In genomic region chr9:98455256-98455956, GRCh38 we compare ENCODE assay signal across 19 cellular contexts.
DNase-seq lines count a peak whose midpoint lies in the region; ATAC-seq and TF ChIP-seq lines count a peak whose summit lies in the region.
"Had no signal": no experiment of that assay in that cellular context is flagged by ENCODE, and none has a peak within 500 bp of the region (broad histone marks: within the 10 kb centered on the region; RNA-seq: fewer than 3 reads in every experiment).

No MANE protein-coding gene starts in this region.

- DNase-seq in ELR (ENCODE audit: low read depth) (peak; percentile 16), IMR-90 (no peak), coronary artery (ENCODE audit: low spot score) (peak; percentile 61), osteoblast (ENCODE audit: insufficient read length, low spot score, missing footprints) (no peak), NCI-H2107 treated with DMSO at 0.1 percent for 48 hours (lab: John Stamatoyannopoulos, UW; ENCODE audit: unreplicated experiment) (no peak), hepatic stellate cell (ENCODE audit: low spot score) (no peak), HCEC 1CT (no peak), NCI-H128 (lab: John Stamatoyannopoulos, UW; ENCODE audit: unreplicated experiment) (no peak)
- DNase-seq: CD8-positive, alpha-beta memory T cell; DMS79 treated with DMSO at 0.1 percent for 48 hours; NCI-H1105 treated with DMSO at 0.1 percent for 48 hours; NCI-H1930; NCI-H2171; NCI-H446 treated with DMSO at 0.1 percent for 48 hours; NCI-H774 had no signal

- H3K4ac ChIP-seq in IMR-90 (ENCODE audit: low read depth, low read length) = no peak overlapping the region

- WGBS in IMR-90 (ENCODE audit: extremely low coverage in 2 of 2, insufficient read length in 1 of 2), 2 experiments = 43% methylated on average over 1 of the region's 8 CpGs; no CpG with 5 or more reads in 1 of the 2 experiments

- H2AK5ac ChIP-seq in IMR-90 (ENCODE audit: low read depth, low read length) = no peak overlapping the region

- no peak overlapping the region; the same call in 2 of the 3 replicates for H2BK15ac ChIP-seq in IMR-90 (ENCODE audit: low read depth, low read length)

- no peak overlapping the region for H2AK9ac ChIP-seq in IMR-90 (replicated peaks; ENCODE audit: low read depth, low read length, poor library complexity)

- no peak overlapping the region for H2BK120ac ChIP-seq in IMR-90 (ENCODE audit: low read depth, low read length)

- H4K8ac ChIP-seq in IMR-90 (ENCODE audit: low read depth in 2 of 2, low read length in 2 of 2) = no peak overlapping the region

- H3K23ac ChIP-seq in IMR-90 (ENCODE audit: low read depth, low read length) = no peak overlapping the region

- H3K4me2 ChIP-seq in IMR-90 (ENCODE audit: low read depth, low read length) = no peak overlapping the region
- peak overlapping the region; percentile 76 for H3K4me2 ChIP-seq in osteoblast (ENCODE audit: insufficient read depth, low read length)
- H3K4me2 ChIP-seq: A549, GM23338 had no signal

- no TSS peak for BruUV-seq in IMR-90 (replicated peaks; lab: Mats Ljungman, UMichigan)

- H3K36me3 ChIP-seq in IMR-90 (ENCODE audit: control insufficient read depth, insufficient read depth, low read length) (peaks cover 3% of the 10 kb centered on the region; the same call in 1 of the 2 replicates), osteoblast (ENCODE audit: insufficient read depth, low read length) (no peaks in the 10 kb centered on the region)
- H3K36me3 ChIP-seq: BLaER1 treated with 17β-estradiol and CSF1 and Interleukin-3, amounts not matched to agents 10 nM and 100 nM had no signal

- H4K5ac ChIP-seq in IMR-90 (ENCODE audit: low read depth, low read length) = no peak overlapping the region

- H4K20me1 ChIP-seq in IMR-90 (ENCODE audit: insufficient read depth, low read length) = no peaks in the 10 kb centered on the region
- no peaks in the 10 kb centered on the region for H4K20me1 ChIP-seq in osteoblast (ENCODE audit: insufficient read depth, low read length)
- H4K20me1 ChIP-seq: BLaER1 treated with 17β-estradiol and CSF1 and Interleukin-3, amounts not matched to agents 10 nM and 100 nM had no signal

- in situ Hi-C loops in IMR-90 (cut with MboI; ENCODE audit: low sequenced_read_pairs) = no loop called here

- H3K4me3 ChIP-seq in IMR-90 (ENCODE audit: insufficient read depth, low read depth, low read length) (no peak overlapping the region), coronary artery (no peak overlapping the region), osteoblast (ENCODE audit: insufficient read depth, low read length) (peak overlapping the region; percentile 31)
- H3K4me3 ChIP-seq: A549; BLaER1 treated with 17β-estradiol and CSF1 and Interleukin-3, amounts not matched to agents 10 nM and 100 nM; GM23338 had no signal

- no peak for ATAC-seq in IMR-90 (ENCODE audit: low read depth)
- ATAC-seq: A549, GM23338 had no signal

- no peak for TF ChIP-seq CTCF in IMR-90 (conservative IDR thresholded peaks at IDR 0.05; ENCODE audit: low read depth, low read length)
- no peak for TF ChIP-seq CTCF in coronary artery (IDR thresholded peaks at IDR 0.05)
- no peak for TF ChIP-seq CTCF in osteoblast (IDR thresholded peaks at IDR 0.05; ENCODE audit: extremely low read depth, low read depth, low read length)

- no peak overlapping the region for H3K18ac ChIP-seq in IMR-90 (ENCODE audit: low read depth, low read length)

- H2BK20ac ChIP-seq in IMR-90 (ENCODE audit: low read depth, low read length) = no peak overlapping the region

- H3K56ac ChIP-seq in IMR-90 (ENCODE audit: extremely low read depth, insufficient read depth, low read length) = no peak overlapping the region

- H2BK5ac ChIP-seq in IMR-90 (ENCODE audit: low read depth, low read length, poor library complexity, severe bottlenecking) = no peak overlapping the region

- dilution Hi-C loops in IMR-90 (cut with HindIII; ENCODE audit: low sequenced_read_pairs, unreplicated experiment) = no loop called here

- no peak for TF ChIP-seq RAD21 in IMR-90 (IDR thresholded peaks at IDR 0.05; ENCODE audit: low read length)

- H3K14ac ChIP-seq in IMR-90 (replicated peaks; ENCODE audit: low read depth, low read length) = 0 out of 2 replicates have a peak overlapping the region, but pooled peaks have one; percentile 38

- H3K27me3 ChIP-seq in IMR-90 (ENCODE audit: control insufficient read depth, insufficient read depth, low read length) (no peaks in the 10 kb centered on the region), osteoblast (ENCODE audit: insufficient read depth, low read length) (no peaks in the 10 kb centered on the region)
- H3K27me3 ChIP-seq: BLaER1 treated with 17β-estradiol and CSF1 and Interleukin-3, amounts not matched to agents 10 nM and 100 nM had no signal

- TF ChIP-seq POLR2A in IMR-90 (IDR thresholded peaks at IDR 0.05; ENCODE audit: low read depth, low read length) = no peak

- H3K9ac ChIP-seq in IMR-90 (ENCODE audit: low read depth, low read length) = no peak overlapping the region
- H3K9ac ChIP-seq: BLaER1 treated with 17β-estradiol and CSF1 and Interleukin-3, amounts not matched to agents 10 nM and 100 nM had no signal

- H3K79me1 ChIP-seq in IMR-90 (ENCODE audit: low read depth in 1 of 2, low read length in 2 of 2) = no peaks in the 10 kb centered on the region; a peak in 1 of 4 replicates

- H3K79me2 ChIP-seq in osteoblast (ENCODE audit: insufficient read depth, low read length) = no peaks in the 10 kb centered on the region

- no peaks in the 10 kb centered on the region for H3K9me1 ChIP-seq in IMR-90 (ENCODE audit: insufficient read depth, low read length)

- peak overlapping the region; percentile 71 for H2AFZ ChIP-seq in IMR-90 (replicated peaks; ENCODE audit: low read length, poor library complexity)
- peak overlapping the region; percentile 71 for H2AFZ ChIP-seq in osteoblast (ENCODE audit: low read length)
- H2AFZ ChIP-seq: GM23338 had no signal

- POLR2A ChIA-PET in IMR-90 (lab: Charles Lee; ENCODE audit: unreplicated experiment) = no interaction called here

- H3K9me3 ChIP-seq in IMR-90 (ENCODE audit: control insufficient read depth, insufficient read depth, low read length) (peaks cover 3% of the 10 kb centered on the region; the same call in 1 of the 2 replicates), osteoblast (ENCODE audit: low read depth, low read length) (peaks cover under 1% of the 10 kb centered on the region)

- H3K4me1 ChIP-seq in IMR-90 (ENCODE audit: control insufficient read depth, insufficient read depth, low read length) (peaks cover 5% of the 10 kb centered on the region), osteoblast (ENCODE audit: insufficient read depth, low read length) (peaks cover 28% of the 10 kb centered on the region)
- H3K4me1 ChIP-seq: A549 had no signal

- CTCF ChIA-PET in IMR-90 (lab: Yijun Ruan, JAX) = interaction anchor here (1.9 kb wide), 1 partner anchor 13 kb away, joined by 5 read pairs; no protein-coding TSS in a partner anchor

- H4K91ac ChIP-seq in IMR-90 (ENCODE audit: insufficient read depth, low read depth, low read length) = no peak overlapping the region

- H3K27ac ChIP-seq in IMR-90 (ENCODE audit: insufficient read depth, low read length) = no peak overlapping the region
- no peak overlapping the region for H3K27ac ChIP-seq in coronary artery
- peak overlapping the region; percentile 46 for H3K27ac ChIP-seq in osteoblast (ENCODE audit: low read depth, low read length)
- H3K27ac ChIP-seq: A549; BLaER1 treated with 17β-estradiol and CSF1 and Interleukin-3, amounts not matched to agents 10 nM and 100 nM; RWPE1 had no signal

- intact Hi-C loops in IMR-90 (cut with micrococcal nuclease) = no loop called here

TF ChIP-seq in IMR-90, 13 proteins besides CTCF, POLR2A, EP300 and RAD21:
- no peak for TF ChIP-seq USF2 (IDR thresholded peaks at IDR 0.05; ENCODE audit: low read depth, low read length)
- TF ChIP-seq RFX5 (IDR thresholded peaks at IDR 0.05; ENCODE audit: low read depth, low read length) = no peak
- TF ChIP-seq FOS (IDR thresholded peaks at IDR 0.05; ENCODE audit: low read depth, low read length) = no peak
- TF ChIP-seq MAFK (IDR thresholded peaks at IDR 0.05; ENCODE audit: low read depth, low read length) = no peak
- TF ChIP-seq RCOR1 (IDR thresholded peaks at IDR 0.05; ENCODE audit: insufficient replicate concordance, low read length) = no peak
- TF ChIP-seq ELK1 (IDR thresholded peaks at IDR 0.05; ENCODE audit: borderline replicate concordance, low read depth, low read length) = no peak
- no peak for TF ChIP-seq SMC3 (IDR thresholded peaks at IDR 0.05; ENCODE audit: low read depth, low read length)
- no peak for TF ChIP-seq MXI1 (IDR thresholded peaks at IDR 0.05; ENCODE audit: borderline replicate concordance, low read depth, low read length)
- no peak for TF ChIP-seq MAZ (IDR thresholded peaks at IDR 0.05; ENCODE audit: borderline replicate concordance, low read depth, low read length)
- no peak for TF ChIP-seq CHD1 (IDR thresholded peaks at IDR 0.05; ENCODE audit: low read depth, low read length)
- no peak for TF ChIP-seq CEBPB (IDR thresholded peaks at IDR 0.05; ENCODE audit: low read depth, low read length)
- TF ChIP-seq NFE2L2 (IDR thresholded peaks at IDR 0.05; ENCODE audit: low read depth, low read length) = no peak
- no peak for TF ChIP-seq BHLHE40 (IDR thresholded peaks at IDR 0.05; ENCODE audit: low read depth, low read length)

Comparison
In these comparisons a context has a peak if more than half of its experiments do, and no peak if none do; other contexts are left out.
1. DNase-seq: peak in ELR (single experiment) and coronary artery (single experiment); none in IMR-90 (single experiment), osteoblast (single experiment), NCI-H2107 treated with DMSO at 0.1 percent for 48 hours (single experiment), hepatic stellate cell (single experiment), HCEC 1CT (single experiment) and NCI-H128 (single experiment).